Comparison of ENCODE assay signal across 18 cellular contexts in genomic region chr17:77889866-77890760, GRCh38.
DNase-seq lines count a peak whose midpoint lies in the region; ATAC-seq, FAIRE-seq and TF ChIP-seq lines count a peak whose summit lies in the region.
"Had no signal": no experiment of that assay in that cellular context is flagged by ENCODE, and none has a peak within 500 bp of the region (broad histone marks: within the 10 kb centered on the region; RNA-seq: fewer than 3 reads in every experiment).

No MANE protein-coding gene starts in this region.

- 84% methylated on average over 28 of the region's 28 CpGs for WGBS in right cardiac atrium
- 93% methylated on average over 28 of the region's 28 CpGs for WGBS in aorta, 2 donors
- WGBS in transverse colon (ENCODE audit: low coverage in 1 of 2), 2 donors = 85% methylated on average over 27 of the region's 28 CpGs; no CpG with 5 or more reads in 1 of the 2 donors

- intact Hi-C loops in right cardiac atrium (cut with DNase I) (loop anchor here in 1 of 4 donors (5.0 kb wide), 1 partner anchor 67 kb away; the partner anchor contains the start of gene TNRC6C), left ventricle myocardium superior (cut with micrococcal nuclease) (no loop called here), lower lobe of right lung (cut with DNase I) (no loop called here), aorta (cut with DNase I) (loop anchor here in 1 of 2 donors (5.0 to 10.0 kb wide), 3 partner anchors 58 to 293 kb away; no protein-coding TSS in a partner anchor), transverse colon (cut with DNase I; ENCODE audit: low total_unique reads) (no loop called here)

- DNase-seq in right cardiac atrium (peak in 2 of 3 donors; percentile 25 to 35), left ventricle myocardium superior (no peak), RWPE2 (ENCODE audit: low spot score) (peak; percentile 58), lower lobe of right lung (peak; percentile 31), aorta (peak; percentile 38 to 59), RCC 7860 (ENCODE audit: low spot score) (no peak), transverse colon (no peak)
- no peak for DNase-seq in stimulated activated CD4-positive, alpha-beta T cell treated with anti-CD3 and anti-CD28 coated beads, Interleukin-2, amount 100 ng/mL, for 48 hours
- DNase-seq: AML-193, EL, HCEC 1CT, MV-4-11, NCI-H1436, NCI-H2029, NCI-H2171 treated with DMSO at 0.1 percent for 48 hours, NCI-H446 treated with DMSO at 0.1 percent for 48 hours, NCI-H748 treated with DMSO at 0.1 percent for 48 hours had no signal

- FAIRE-seq in RCC 7860 (lab: Jason Lieb, UNC) = no peak

- in situ Hi-C loops in transverse colon (cut with MboI; ENCODE audit: low pct_ligation_motif_present in 1 of 4, low pct_unique_long_range_greater_than_20kb in 1 of 4, low sequenced_read_pairs in 3 of 4) = no loop called here

- ATAC-seq in right cardiac atrium (no peak), left ventricle myocardium superior (no peak), RWPE2 (ENCODE audit: low read depth) (no peak), lower lobe of right lung (no peak), aorta (ENCODE audit: low FRiP score) (no peak)
- ATAC-seq: SK-N-SH treated with all-trans-retinoic acid at 6 μM for 48 hours had no signal

- H3K36me3 ChIP-seq in RWPE2 (ENCODE audit: low read depth) (no peaks in the 10 kb centered on the region), lower lobe of right lung (no peaks in the 10 kb centered on the region), aorta (ENCODE audit: control insufficient read depth in 1 of 2, insufficient read depth in 2 of 2, low read length in 1 of 2) (no peaks in the 10 kb centered on the region), transverse colon (no peaks in the 10 kb centered on the region)

- H3K27me3 ChIP-seq in right cardiac atrium (ENCODE audit: control insufficient read depth, insufficient read depth) (no peaks in the 10 kb centered on the region), RWPE2 (ENCODE audit: insufficient read depth, poor library complexity, severe bottlenecking) (peaks cover 36% of the 10 kb centered on the region), lower lobe of right lung (ENCODE audit: low read depth) (peaks cover 28% of the 10 kb centered on the region), aorta (ENCODE audit: control insufficient read depth in 1 of 2, insufficient read depth in 2 of 2, low read length in 1 of 2) (no peaks in the 10 kb centered on the region), transverse colon (peaks cover 44% of the 10 kb centered on the region)

- no peaks in the 10 kb centered on the region for H3K9me3 ChIP-seq in right cardiac atrium (ENCODE audit: control insufficient read depth, low read length)
- H3K9me3 ChIP-seq in RWPE2 (ENCODE audit: severe bottlenecking) = no peaks in the 10 kb centered on the region
- no peaks in the 10 kb centered on the region for H3K9me3 ChIP-seq in lower lobe of right lung
- no peaks in the 10 kb centered on the region for H3K9me3 ChIP-seq in aorta (ENCODE audit: control insufficient read depth, low read length)
- no peaks in the 10 kb centered on the region for H3K9me3 ChIP-seq in transverse colon

- TF ChIP-seq CTCF in RWPE2 (IDR thresholded peaks at IDR 0.05; ENCODE audit: poor library complexity, severe bottlenecking) (no peak), lower lobe of right lung (IDR thresholded peaks at IDR 0.05) (no peak), transverse colon (IDR thresholded peaks at IDR 0.05) (no peak)

- no peak for TF ChIP-seq EP300 in transverse colon (IDR thresholded peaks at IDR 0.05; ENCODE audit: low read depth)

- H3K4me3 ChIP-seq in right cardiac atrium (ENCODE audit: low read length) (no peak overlapping the region), RWPE2 (ENCODE audit: severe bottlenecking) (no peak overlapping the region), lower lobe of right lung (no peak overlapping the region), aorta (ENCODE audit: low read length in 2 of 2) (no peak overlapping the region), transverse colon (no peak overlapping the region)

- H3K27ac ChIP-seq in right cardiac atrium (ENCODE audit: low read length) (no peak overlapping the region), RWPE2 (ENCODE audit: poor library complexity, severe bottlenecking) (no peak overlapping the region), lower lobe of right lung (no peak overlapping the region), aorta (ENCODE audit: low read depth in 1 of 2, low read length in 2 of 2) (no peak overlapping the region), transverse colon (no peak overlapping the region)

- TF ChIP-seq POLR2A in transverse colon (IDR thresholded peaks at IDR 0.05) = no peak

- H3K4me1 ChIP-seq in right cardiac atrium (ENCODE audit: control insufficient read depth, insufficient read depth, low read length) = no peaks in the 10 kb centered on the region
- peaks cover 2% of the 10 kb centered on the region for H3K4me1 ChIP-seq in RWPE2 (ENCODE audit: insufficient read depth, poor library complexity, severe bottlenecking)
- peaks cover 17% of the 10 kb centered on the region for H3K4me1 ChIP-seq in lower lobe of right lung
- H3K4me1 ChIP-seq in aorta (ENCODE audit: control insufficient read depth in 1 of 2, insufficient read depth in 2 of 2, low read length in 2 of 2) = no peaks in the 10 kb centered on the region
- peaks cover 0 to 13% (median 0%) of the 10 kb centered on the region in 4 donors for H3K4me1 ChIP-seq in transverse colon

Comparison
In these comparisons a context has a peak if more than half of its experiments do, and no peak if none do; other contexts are left out.
1. DNase-seq: peak in right cardiac atrium (2 of 3), RWPE2 (single experiment), lower lobe of right lung (single experiment) and aorta (2 of 2); none in left ventricle myocardium superior (single experiment), RCC 7860 (single experiment), stimulated activated CD4-positive, alpha-beta T cell treated with anti-CD3 and anti-CD28 coated beads, Interleukin-2, amount 100 ng/mL, for 48 hours (0 of 2) and transverse colon (single experiment).